In genomic region chr13:36999054-36999927, GRCh38 we compare ENCODE assay signal across 8 cellular contexts. TPM values are rescaled to one million over a fixed set of nuclear protein-coding genes. Genes with fewer than 3 reads are reported as not detected.
DNase-seq lines count a peak whose midpoint lies in the region; ATAC-seq and TF ChIP-seq lines count a peak whose summit lies in the region.

Gene ALG5, minus strand, starts transcription at chr13:36999340. Its CDS starts 40 bp downstream, at chr13:36999300.

- peaks cover 7% of the 10 kb centered on the region for H3K4me1 ChIP-seq in mammary epithelial cell (ENCODE audit: insufficient read depth, low read length)

- 3% methylated on average over 47 of the region's 54 CpGs for WGBS in mammary epithelial cell (ENCODE audit: low coverage, missing lambda C conversion rate)

- no TSS peak for BruUV-seq in mammary epithelial cell (replicated peaks; lab: Mats Ljungman, UMichigan)

- no peaks in the 10 kb centered on the region for H4K20me1 ChIP-seq in mammary epithelial cell (ENCODE audit: insufficient read depth, low read length)

- dilution Hi-C loops in mammary epithelial cell (cut with HindIII; ENCODE audit: low sequenced_read_pairs), result no loop called here

- peak within 1 kb of the TSS; percentile 97 for H3K27ac ChIP-seq in mammary epithelial cell (ENCODE audit: insufficient read depth, low read depth, low read length)

- peaks cover 79% of the 10 kb centered on the region for H3K79me2 ChIP-seq in mammary epithelial cell (ENCODE audit: insufficient read depth, low read length)

- H2AFZ ChIP-seq in mammary epithelial cell (ENCODE audit: low read depth, low read length), result peak within 1 kb of the TSS; percentile 93

- intact Hi-C loops in mammary epithelial cell (cut with micrococcal nuclease), result loop anchor here (2.0 to 10.0 kb wide), 3 partner anchors 70 to 714 kb away; no protein-coding TSS in a partner anchor

- H3K27me3 ChIP-seq in mammary epithelial cell (ENCODE audit: insufficient read depth, low read length), result no peaks in the 10 kb centered on the region

- H3K9ac ChIP-seq in mammary epithelial cell (ENCODE audit: insufficient read depth, low read length), result peak within 1 kb of the TSS; percentile 97

- TF ChIP-seq CTCF in WI38 (IDR thresholded peaks at IDR 0.05; ENCODE audit: low read depth, low read length) (peak; percentile 30), mammary epithelial cell (conservative IDR thresholded peaks at IDR 0.05 in 1 of 2, IDR thresholded peaks at IDR 0.05 in 1 of 2; ENCODE audit: extremely low read depth in 1 of 2, insufficient read depth in 1 of 2, low read depth in 1 of 2, low read length in 2 of 2) (peak; percentile 70 to 82)

- peaks cover 15% of the 10 kb centered on the region for H3K36me3 ChIP-seq in mammary epithelial cell (ENCODE audit: insufficient read depth, low read length)

- peak; percentile 67 for ATAC-seq in GM18873 (IDR thresholded peaks at IDR 0.05; ENCODE audit: low FRiP score, unreplicated experiment)
- peak; percentile 63 for ATAC-seq in HG03135 (IDR thresholded peaks at IDR 0.05; ENCODE audit: unreplicated experiment)

- no peaks in the 10 kb centered on the region for H3K9me3 ChIP-seq in mammary epithelial cell (replicated peaks; ENCODE audit: insufficient read depth, low read length)

- H3K4me2 ChIP-seq in mammary epithelial cell (ENCODE audit: insufficient read depth, low read depth, low read length), result peak within 1 kb of the TSS; percentile 92

- DNase-seq in AG08395 (ENCODE audit: low spot score), result peak; percentile 88
- DNase-seq in NCI-H2227 treated with DMSO at 0.1 percent for 48 hours (lab: John Stamatoyannopoulos, UW), result peak; percentile 67
- DNase-seq in mammary epithelial cell, result peak; percentile 83
- DNase-seq in iPS-NIHi7 (ENCODE audit: extremely low spot score), result peak; percentile 92
- peak; percentile 54 for DNase-seq in smooth muscle cell of the brain vasculature (ENCODE audit: low read depth, low spot score)

- in situ Hi-C loops in mammary epithelial cell (cut with MboI; ENCODE audit: low sequenced_read_pairs in 2 of 2), result loop anchor here (25.0 kb wide), 3 partner anchors 162 to 662 kb away; partner anchors contain the start of genes CCNA1 (in 2 of the 2) and SPART (in 2 of the 2)

- CTCF ChIA-PET in mammary epithelial cell (lab: Charles Lee; ENCODE audit: low non-redundant PET), result interaction anchor here (0.5 to 0.7 kb wide), 3 partner anchors 13 to 641 kb away, joined by 3 to 9 read pairs (median 5); no protein-coding TSS in a partner anchor

- H3K4me3 ChIP-seq in WI38 (ENCODE audit: low read depth, low read length) (peak within 1 kb of the TSS; percentile 100), mammary epithelial cell (replicated peaks in 1 of 3; ENCODE audit: insufficient read depth in 1 of 3, low read depth in 2 of 3, low read length in 3 of 3) (peak within 1 kb of the TSS; percentile 76 to 93 (median 90))

RNA-seq across cellular contexts. Expression of gene ALG5, which starts in this region (rescaled TPM):
- total RNA-seq in mammary epithelial cell, result 10 to 100 TPM; 27.7 to 37.5 TPM
- polyA plus RNA-seq in mammary epithelial cell, result 29.4 TPM
- polyA minus RNA-seq in mammary epithelial cell, result 15.6 TPM

Comparison
In these comparisons a context has a peak if more than half of its experiments do, and no peak if none do; other contexts are left out.
1. Peak in every context shown above with its lines: DNase-seq, ATAC-seq, H3K4me3 ChIP-seq and H3K27ac ChIP-seq.